In the genomic region with DNA sequence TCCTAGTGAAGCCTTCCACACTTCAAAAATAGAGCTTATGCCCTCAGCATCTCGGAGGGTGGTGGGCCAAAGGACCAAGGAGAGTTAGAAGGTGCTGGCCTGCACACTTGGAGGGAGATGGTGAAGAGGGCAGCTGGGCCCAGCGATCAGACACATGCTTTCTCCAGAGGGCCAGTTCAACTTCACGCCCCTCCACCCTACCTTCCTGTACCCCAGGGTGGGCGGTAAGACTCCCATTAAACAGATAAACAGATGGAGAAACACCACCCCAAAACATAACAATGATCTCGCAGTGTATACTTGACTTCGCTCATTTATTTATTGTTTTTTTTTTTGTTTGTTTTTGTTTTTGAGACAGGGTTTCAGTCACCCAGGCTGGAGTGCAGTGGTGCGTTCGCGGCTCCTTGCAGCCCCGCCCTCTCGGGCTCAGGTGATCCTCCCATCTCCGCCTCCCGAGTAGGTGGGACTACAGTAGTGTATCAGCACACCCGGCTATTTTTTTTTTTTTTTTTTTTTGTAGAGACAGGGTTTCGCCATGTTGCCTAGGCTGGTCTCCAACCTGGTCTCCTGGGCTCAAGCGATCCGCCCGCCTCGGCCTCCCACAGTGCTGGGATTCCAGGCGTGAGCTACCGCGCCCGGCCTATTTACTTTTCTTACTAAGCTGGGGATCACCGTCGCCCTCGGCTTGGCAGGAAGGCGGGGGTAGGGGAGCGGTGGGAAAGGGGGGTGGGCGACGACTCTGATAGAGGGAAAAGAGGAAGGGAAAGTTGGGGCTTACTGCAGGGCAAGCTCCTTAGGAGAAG, we compare ENCODE assay signal across 1 cellular context.
TF ChIP-seq lines count a peak whose summit lies in the region.

No MANE protein-coding gene starts in this region.

TF ChIP-seq in Ishikawa, 13 proteins besides CTCF, POLR2A, EP300 and RAD21 (continued from another document):
- TF ChIP-seq REST (IDR thresholded peaks at IDR 0.05; ENCODE audit: low read depth): no peak
- peak; percentile 77 for TF ChIP-seq ZBTB7A (IDR thresholded peaks at IDR 0.05; ENCODE audit: low read depth)
- no peak for TF ChIP-seq MAX (IDR thresholded peaks at IDR 0.05)
- no peak for TF ChIP-seq FOXM1 (IDR thresholded peaks at IDR 0.05; ENCODE audit: borderline replicate concordance, low read depth)
- TF ChIP-seq, protein P1, sequence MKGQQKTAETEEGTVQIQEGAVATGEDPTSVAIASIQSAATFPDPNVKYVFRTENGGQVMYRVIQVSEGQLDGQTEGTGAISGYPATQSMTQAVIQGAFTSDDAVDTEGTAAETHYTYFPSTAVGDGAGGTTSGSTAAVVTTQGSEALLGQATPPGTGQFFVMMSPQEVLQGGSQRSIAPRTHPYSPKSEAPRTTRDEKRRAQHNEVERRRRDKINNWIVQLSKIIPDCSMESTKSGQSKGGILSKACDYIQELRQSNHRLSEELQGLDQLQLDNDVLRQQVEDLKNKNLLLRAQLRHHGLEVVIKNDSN (IDR thresholded peaks at IDR 0.05): peak; percentile 76
- TF ChIP-seq YY1 (IDR thresholded peaks at IDR 0.05; ENCODE audit: low read depth): peak; percentile 82
- peak; percentile 45; the same call in 1 of the 2 replicates for TF ChIP-seq CEBPB (IDR thresholded peaks at IDR 0.05)
- 0 out of 2 replicates have a peak, but pooled peaks have one; percentile 31 for TF ChIP-seq TCF12 (IDR thresholded peaks at IDR 0.05; ENCODE audit: low read depth)
